ENCODE assay signal across 8 cellular contexts in the genomic region with DNA sequence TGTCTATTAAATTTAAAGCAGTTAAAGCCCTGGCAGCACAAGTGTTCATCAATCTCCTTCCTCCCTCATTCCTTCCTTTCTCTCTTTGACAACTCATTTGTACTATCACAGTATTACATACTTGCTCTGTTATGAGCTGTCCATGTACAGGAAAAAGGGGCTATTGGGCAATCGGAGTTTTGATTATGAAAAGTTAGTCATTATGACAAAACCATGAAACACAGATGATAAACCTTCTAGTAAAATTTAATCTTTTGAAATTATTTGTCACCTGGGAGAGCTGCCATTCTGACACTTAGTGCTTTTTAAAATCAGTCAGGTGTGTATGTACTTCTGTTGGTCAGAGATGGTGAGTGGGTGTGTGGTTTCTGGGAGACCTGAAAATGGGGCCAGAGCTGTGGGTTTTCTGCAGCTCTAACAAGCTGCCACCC. TPM values are rescaled to one million over a fixed set of nuclear protein-coding genes. Genes with fewer than 3 reads are reported as not detected.
DNase-seq lines count a peak whose midpoint lies in the region; ATAC-seq and TF ChIP-seq lines count a peak whose summit lies in the region.

No MANE protein-coding gene starts in this region.

- intact Hi-C loops in posterior vena cava (cut with DNase I), result no loop called here

- H3K4me3 Mint-ChIP-seq in CD8-positive, alpha-beta memory T cell, result peak overlapping the region in 3 of 7 donors; percentile 2 to 11 (median 6)
- H3K4me3 Mint-ChIP-seq in osteocyte (ENCODE audit: unreplicated experiment), result no peak overlapping the region

- no peaks in the 10 kb centered on the region for H3K27me3 ChIP-seq in CD8-positive, alpha-beta memory T cell (ENCODE audit: insufficient read depth, low read length, poor library complexity, severe bottlenecking)
- H3K27me3 ChIP-seq in endocrine pancreas (ENCODE audit: control insufficient read depth, insufficient read depth, low read length) (no peaks in the 10 kb centered on the region), WERI-Rb-1 (ENCODE audit: insufficient read depth, low read depth, severe bottlenecking) (no peaks in the 10 kb centered on the region)

- H3K4me3 ChIP-seq in CD8-positive, alpha-beta memory T cell (ENCODE audit: low read length), result no peak overlapping the region
- H3K4me3 ChIP-seq in NB4 (ENCODE audit: low read depth, low read length) (no peak overlapping the region), endocrine pancreas (ENCODE audit: control insufficient read depth, insufficient read depth, low read length) (peak overlapping the region; percentile 6), WERI-Rb-1 (ENCODE audit: low read depth, low read length) (no peak overlapping the region)

- H3K36me3 Mint-ChIP-seq in CD8-positive, alpha-beta memory T cell, result peaks cover 0 to 2% (median 0%) of the 10 kb centered on the region in 3 donors
- H3K36me3 Mint-ChIP-seq in osteocyte (ENCODE audit: unreplicated experiment), result no peaks in the 10 kb centered on the region

- CTCF ChIA-PET in CD8-positive, alpha-beta memory T cell (lab: Charles Lee), result interaction anchor here (1.0 to 1.9 kb wide), 2 partner anchors 9 to 20 kb away, joined by 3 to 6 read pairs; no protein-coding TSS in a partner anchor

- TF ChIP-seq CTCF in NB4 (IDR thresholded peaks at IDR 0.05; ENCODE audit: low read depth, low read length) (no peak), osteocyte (IDR thresholded peaks at IDR 0.05) (no peak), WERI-Rb-1 (IDR thresholded peaks at IDR 0.05; ENCODE audit: low read depth, low read length) (no peak)

- no peak overlapping the region for H3K27ac ChIP-seq in CD8-positive, alpha-beta memory T cell (ENCODE audit: low read depth, low read length)
- no peak overlapping the region for H3K27ac ChIP-seq in WERI-Rb-1

- H3K4me1 Mint-ChIP-seq in CD8-positive, alpha-beta memory T cell, result peaks cover 75 to 94% (median 91%) of the 10 kb centered on the region in 3 donors
- H3K4me1 Mint-ChIP-seq in osteocyte (ENCODE audit: unreplicated experiment), result peaks cover 77% of the 10 kb centered on the region

- no peaks in the 10 kb centered on the region for H3K27me3 Mint-ChIP-seq in CD8-positive, alpha-beta memory T cell
- H3K27me3 Mint-ChIP-seq in osteocyte (ENCODE audit: unreplicated experiment), result no peaks in the 10 kb centered on the region

- ATAC-seq in GM18861 (IDR thresholded peaks at IDR 0.05; ENCODE audit: unreplicated experiment) (no peak), HG02884 (IDR thresholded peaks at IDR 0.05; ENCODE audit: unreplicated experiment) (no peak)

- no peaks in the 10 kb centered on the region for H3K9me3 Mint-ChIP-seq in CD8-positive, alpha-beta memory T cell
- no peaks in the 10 kb centered on the region for H3K9me3 Mint-ChIP-seq in osteocyte (ENCODE audit: unreplicated experiment)

- H3K36me3 ChIP-seq in CD8-positive, alpha-beta memory T cell (ENCODE audit: insufficient read depth, low read length), result no peaks in the 10 kb centered on the region
- H3K36me3 ChIP-seq in endocrine pancreas (ENCODE audit: control insufficient read depth, insufficient read depth, low read length) (no peaks in the 10 kb centered on the region), WERI-Rb-1 (no peaks in the 10 kb centered on the region)

- H3K9me3 ChIP-seq in CD8-positive, alpha-beta memory T cell (ENCODE audit: low read length), result no peaks in the 10 kb centered on the region
- H3K9me3 ChIP-seq in endocrine pancreas (ENCODE audit: control insufficient read depth, low read length), result no peaks in the 10 kb centered on the region
- H3K9me3 ChIP-seq in WERI-Rb-1 (ENCODE audit: severe bottlenecking), result no peaks in the 10 kb centered on the region

- peaks cover 66% of the 10 kb centered on the region for H3K4me1 ChIP-seq in CD8-positive, alpha-beta memory T cell (ENCODE audit: insufficient read depth, low read length)
- peaks cover 42% of the 10 kb centered on the region for H3K4me1 ChIP-seq in endocrine pancreas (ENCODE audit: control insufficient read depth, insufficient read depth, low read length)

- DNase-seq in CD8-positive, alpha-beta memory T cell, result no peak
- peak; percentile 82 for DNase-seq in NB4 (ENCODE audit: low read depth)
- no peak for DNase-seq in osteocyte (ENCODE audit: extremely low spot score, unreplicated experiment)
- no peak for DNase-seq in WERI-Rb-1
- no peak for DNase-seq in posterior vena cava (ENCODE audit: low spot score)

- TF ChIP-seq POLR2A in NB4 (IDR thresholded peaks at IDR 0.05; ENCODE audit: extremely low read depth, insufficient read length), result no peak

- H3K9ac ChIP-seq in endocrine pancreas (ENCODE audit: control insufficient read depth, insufficient read depth, low read length), result no peak overlapping the region

- POLR2A ChIA-PET in CD8-positive, alpha-beta memory T cell (lab: Charles Lee), result interaction anchor here (0.8 kb wide), 1 partner anchor 40 kb away, joined by 3 read pairs; no protein-coding TSS in a partner anchor

- H3K27ac Mint-ChIP-seq in CD8-positive, alpha-beta memory T cell, result peak overlapping the region in 7 of 8 donors; percentile 8 to 80 (median 24)
- peak overlapping the region; percentile 51 for H3K27ac Mint-ChIP-seq in osteocyte (ENCODE audit: unreplicated experiment)

RNA-seq across cellular contexts. Expression of gene MAP4K4, which starts 39.4 kb away (rescaled TPM):
- total RNA-seq in CD8-positive, alpha-beta memory T cell, result 10 to 100 TPM; 30.8 to 36.0 TPM
- 13.5 TPM for polyA plus RNA-seq in CD8-positive, alpha-beta memory T cell
- total RNA-seq in osteocyte, result 123 and 126 TPM in 2 replicates
- total RNA-seq in posterior vena cava, result 10 to 100 TPM; 53.5 to 75.8 TPM
